7 cellular contexts compared by ENCODE assay signal in genomic region chr11:118929496-118930151, GRCh38.
DNase-seq lines count a peak whose midpoint lies in the region; ATAC-seq and TF ChIP-seq lines count a peak whose summit lies in the region.

No MANE protein-coding gene starts in this region.

- ATAC-seq in GM18505 (IDR thresholded peaks at IDR 0.05; ENCODE audit: unreplicated experiment) (no peak), HG02970 (IDR thresholded peaks at IDR 0.05; ENCODE audit: low FRiP score, unreplicated experiment) (no peak)

- H3K4me3 ChIP-seq in WI38 (ENCODE audit: low read depth, low read length) (peak overlapping the region; percentile 72), skin epidermis (peak overlapping the region; percentile 52 to 70 (median 64))

- TF ChIP-seq POLR2A in GM18505 (IDR thresholded peaks at IDR 0.05; ENCODE audit: borderline replicate concordance, extremely low read depth, insufficient read depth, insufficient read length), result peak; percentile 50

- peak; percentile 72 for DNase-seq in NCI-H2171 treated with DMSO at 0.1 percent for 48 hours (lab: John Stamatoyannopoulos, UW)
- peak in 51 of 61 donors; percentile 55 to 93 (median 80) for DNase-seq in caudate nucleus (lab: John Stamatoyannopoulos, UW)
- DNase-seq in iris pigment epithelial cell (ENCODE audit: low read depth), result peak; percentile 80

- no peak for TF ChIP-seq CTCF in WI38 (IDR thresholded peaks at IDR 0.05; ENCODE audit: low read depth, low read length)

- H3K27ac ChIP-seq in caudate nucleus (ENCODE audit: low read depth, low read length) (peak overlapping the region; percentile 99), skin epidermis (peak overlapping the region; percentile 59 to 100 (median 95))
